In genomic region chr18:32091325-32091723, GRCh38 we compare ENCODE assay signal across 8 cellular contexts. TPM values are rescaled to one million over a fixed set of nuclear protein-coding genes. Genes with fewer than 3 reads are reported as not detected.
DNase-seq lines count a peak whose midpoint lies in the region; ATAC-seq, FAIRE-seq and TF ChIP-seq lines count a peak whose summit lies in the region.

No MANE protein-coding gene starts in this region.

- intact Hi-C loops in PC-3 (cut with micrococcal nuclease) = no loop called here
- intact Hi-C loops in endothelial cell of umbilical vein (cut with micrococcal nuclease) = loop anchor here (5.0 kb wide), 1 partner anchor 409 kb away; the partner anchor contains the start of gene B4GALT6

- peak overlapping the region; percentile 93 for H3K27ac ChIP-seq in CD8-positive, alpha-beta memory T cell (ENCODE audit: low read depth, low read length)
- peak overlapping the region; percentile 79 for H3K27ac ChIP-seq in PC-3 (ENCODE audit: low read length)
- H3K27ac ChIP-seq in endothelial cell of umbilical vein (ENCODE audit: insufficient read depth, low read depth, low read length) = peak overlapping the region; percentile 95

- H3K36me3 Mint-ChIP-seq in CD8-positive, alpha-beta memory T cell = peaks cover 0 to 32% (median 2%) of the 10 kb centered on the region in 3 donors
- peaks cover 10% of the 10 kb centered on the region for H3K36me3 Mint-ChIP-seq in osteocyte (ENCODE audit: unreplicated experiment)

- H3K9me3 Mint-ChIP-seq in CD8-positive, alpha-beta memory T cell = no peaks in the 10 kb centered on the region
- no peaks in the 10 kb centered on the region for H3K9me3 Mint-ChIP-seq in osteocyte (ENCODE audit: unreplicated experiment)

- H3K36me3 ChIP-seq in CD8-positive, alpha-beta memory T cell (ENCODE audit: insufficient read depth, low read length) = peaks cover 9% of the 10 kb centered on the region
- H3K36me3 ChIP-seq in PC-3 (ENCODE audit: low read depth, low read length) = no peaks in the 10 kb centered on the region
- H3K36me3 ChIP-seq in endothelial cell of umbilical vein (ENCODE audit: control insufficient read depth in 2 of 2, extremely low read depth in 1 of 2, insufficient read depth in 2 of 2, low read length in 2 of 2) = no peaks in the 10 kb centered on the region

- peaks cover 41 to 54% (median 52%) of the 10 kb centered on the region in 3 donors for H3K4me1 Mint-ChIP-seq in CD8-positive, alpha-beta memory T cell
- H3K4me1 Mint-ChIP-seq in osteocyte (ENCODE audit: unreplicated experiment) = peaks cover 29% of the 10 kb centered on the region

- BruUV-seq in PC-3 (replicated peaks; lab: Mats Ljungman, UMichigan) = no TSS peak
- BruUV-seq in endothelial cell of umbilical vein (replicated peaks; lab: Mats Ljungman, UMichigan) = no TSS peak

- ATAC-seq in PC-3 (no peak), HG02973 (IDR thresholded peaks at IDR 0.05; ENCODE audit: unreplicated experiment) (no peak)

- H3K9me1 ChIP-seq in endothelial cell of umbilical vein (replicated peaks; ENCODE audit: control insufficient read depth, extremely low read depth, insufficient read depth, low read length) = no peaks in the 10 kb centered on the region

- CTCF ChIA-PET in CD8-positive, alpha-beta memory T cell (lab: Charles Lee) = interaction anchor here (1.8 to 4.2 kb wide), 3 partner anchors 19 to 149 kb away, joined by 8 to 19 read pairs (median 13); partner anchors contain the start of genes RNF125 and TRAPPC8
- CTCF ChIA-PET in PC-3 (lab: Charles Lee) (interaction anchor here (0.6 kb wide), 1 partner anchor 60 kb away, joined by 3 read pairs; no protein-coding TSS in a partner anchor), endothelial cell of umbilical vein (lab: Charles Lee) (interaction anchor here (0.8 to 1.5 kb wide), 4 partner anchors 12 to 148 kb away, joined by 3 to 5 read pairs (median 4); partner anchors contain the start of gene TRAPPC8)

- DNase-seq in CD8-positive, alpha-beta memory T cell = no peak
- no peak for DNase-seq in PC-3
- no peak for DNase-seq in endothelial cell of umbilical vein (ENCODE audit: low read depth, low spot score)
- DNase-seq in osteocyte (ENCODE audit: extremely low spot score, unreplicated experiment) = no peak
- DNase-seq in NCI-H748 (lab: John Stamatoyannopoulos, UW; ENCODE audit: unreplicated experiment) = no peak
- no peak for DNase-seq in iPS-NIHi7 (ENCODE audit: extremely low spot score)
- no peak for DNase-seq in T1000 (lab: John Stamatoyannopoulos, UW)

- dilution Hi-C loops in endothelial cell of umbilical vein (cut with MboI; ENCODE audit: extremely low pct_ligation_motif_present, low sequenced_read_pairs) = no loop called here

- no peaks in the 10 kb centered on the region for H3F3A ChIP-seq in PC-3 (ENCODE audit: low read length, unreplicated experiment)

- H3K9me2 ChIP-seq in PC-3 (replicated peaks; ENCODE audit: low read length) = no peaks in the 10 kb centered on the region

- H3K9me3 ChIP-seq in CD8-positive, alpha-beta memory T cell (ENCODE audit: low read length) = no peaks in the 10 kb centered on the region
- no peaks in the 10 kb centered on the region for H3K9me3 ChIP-seq in PC-3 (ENCODE audit: low read length)
- H3K9me3 ChIP-seq in endothelial cell of umbilical vein (replicated peaks; ENCODE audit: control insufficient read depth, insufficient read depth, low read length) = no peaks in the 10 kb centered on the region

- H3K4me2 ChIP-seq in PC-3 (ENCODE audit: low read length) = peak overlapping the region; percentile 85
- H3K4me2 ChIP-seq in endothelial cell of umbilical vein (ENCODE audit: insufficient read depth, low read length) = peak overlapping the region; percentile 74

- H4K20me1 ChIP-seq in PC-3 (ENCODE audit: low read length) (peaks cover 4% of the 10 kb centered on the region), endothelial cell of umbilical vein (replicated peaks; ENCODE audit: control insufficient read depth, extremely low read depth, insufficient read depth, low read length) (peaks cover 2% of the 10 kb centered on the region)

- peaks cover 31% of the 10 kb centered on the region for H3K4me1 ChIP-seq in CD8-positive, alpha-beta memory T cell (ENCODE audit: insufficient read depth, low read length)
- H3K4me1 ChIP-seq in PC-3 (ENCODE audit: insufficient read depth, low read length) = peaks cover 3% of the 10 kb centered on the region; the same call in 1 of the 2 replicates
- peaks cover 12% of the 10 kb centered on the region for H3K4me1 ChIP-seq in endothelial cell of umbilical vein (ENCODE audit: control insufficient read depth, extremely low read depth, insufficient read depth, low read length)

- peak overlapping the region; percentile 87 to 99 (median 97) for H3K27ac Mint-ChIP-seq in CD8-positive, alpha-beta memory T cell
- H3K27ac Mint-ChIP-seq in osteocyte (ENCODE audit: unreplicated experiment) = peak overlapping the region; percentile 98

- no peaks in the 10 kb centered on the region for H3K27me3 ChIP-seq in CD8-positive, alpha-beta memory T cell (ENCODE audit: insufficient read depth, low read length, poor library complexity, severe bottlenecking)
- H3K27me3 ChIP-seq in PC-3 (ENCODE audit: low read length) (no peaks in the 10 kb centered on the region), endothelial cell of umbilical vein (ENCODE audit: control insufficient read depth in 2 of 2, insufficient read depth in 2 of 2, low read length in 2 of 2) (no peaks in the 10 kb centered on the region)

- TF ChIP-seq CTCF in PC-3 (conservative IDR thresholded peaks at IDR 0.05; ENCODE audit: low read depth, low read length) (no peak), endothelial cell of umbilical vein (IDR thresholded peaks at IDR 0.05; ENCODE audit: extremely low read depth in 1 of 2, insufficient read depth in 1 of 2, low read depth in 1 of 2, low read length in 2 of 2) (no peak), osteocyte (IDR thresholded peaks at IDR 0.05) (no peak)

- POLR2A ChIA-PET in CD8-positive, alpha-beta memory T cell (lab: Charles Lee) = interaction anchor here (1.0 to 3.9 kb wide), 5 partner anchors 19 to 149 kb away, joined by 4 to 66 read pairs (median 9); partner anchors contain the start of genes RNF125 and TRAPPC8
- POLR2A ChIA-PET in PC-3 (lab: Charles Lee; ENCODE audit: unreplicated experiment) (interaction anchor here (0.6 to 0.7 kb wide), 2 partner anchors 104 to 152 kb away, joined by 4 to 6 read pairs; no protein-coding TSS in a partner anchor), endothelial cell of umbilical vein (lab: Charles Lee) (interaction anchor here (0.5 kb wide), 1 partner anchor 16 kb away, joined by 3 read pairs; no protein-coding TSS in a partner anchor)

- H3K27me3 Mint-ChIP-seq in CD8-positive, alpha-beta memory T cell = peaks cover 0 to 2% of the 10 kb centered on the region in 2 donors
- H3K27me3 Mint-ChIP-seq in osteocyte (ENCODE audit: unreplicated experiment) = no peaks in the 10 kb centered on the region

- TF ChIP-seq POLR2A in endothelial cell of umbilical vein (IDR thresholded peaks at IDR 0.05; ENCODE audit: low read depth, low read length) = no peak

- peak overlapping the region; percentile 67 for H3K4me3 ChIP-seq in CD8-positive, alpha-beta memory T cell (ENCODE audit: low read length)
- peak overlapping the region; percentile 65 for H3K4me3 ChIP-seq in PC-3 (ENCODE audit: low read length)
- peak overlapping the region; percentile 37 to 88 (median 46) for H3K4me3 ChIP-seq in endothelial cell of umbilical vein (replicated peaks in 1 of 3; ENCODE audit: insufficient read depth in 1 of 3, low read depth in 1 of 3, low read length in 3 of 3)

- no peak for FAIRE-seq in endothelial cell of umbilical vein (lab: Jason Lieb, UNC)

- peaks cover 38% of the 10 kb centered on the region for H3K79me2 ChIP-seq in PC-3 (ENCODE audit: low read length)
- H3K79me2 ChIP-seq in endothelial cell of umbilical vein (ENCODE audit: control insufficient read depth, insufficient read depth, low read length) = peaks cover 38% of the 10 kb centered on the region

- H2AFZ ChIP-seq in PC-3 (ENCODE audit: low read length) = peak overlapping the region; percentile 82
- peak overlapping the region; percentile 90 for H2AFZ ChIP-seq in endothelial cell of umbilical vein (ENCODE audit: low read depth, low read length)

- H3K4me3 Mint-ChIP-seq in CD8-positive, alpha-beta memory T cell = peak overlapping the region; percentile 93 to 100 (median 97)
- H3K4me3 Mint-ChIP-seq in osteocyte (ENCODE audit: unreplicated experiment) = peak overlapping the region; percentile 85

- peak overlapping the region; percentile 83 for H3K9ac ChIP-seq in PC-3 (ENCODE audit: low read length)
- H3K9ac ChIP-seq in endothelial cell of umbilical vein (replicated peaks; ENCODE audit: extremely low read depth, insufficient read depth, low read length) = peak overlapping the region; percentile 95

TF ChIP-seq in endothelial cell of umbilical vein, 7 proteins besides CTCF, POLR2A, EP300 and RAD21:
- TF ChIP-seq GATA2 (IDR thresholded peaks at IDR 0.05; ENCODE audit: insufficient read depth, insufficient read length, low read depth, low read length) (no peak), EZH2 (IDR thresholded peaks at IDR 0.05; ENCODE audit: borderline replicate concordance, low read depth, low read length, severe bottlenecking) (no peak), FOS (IDR thresholded peaks at IDR 0.05; ENCODE audit: borderline replicate concordance, insufficient read depth, low read length) (no peak), POLR2AphosphoS5 (IDR thresholded peaks at IDR 0.05; ENCODE audit: insufficient read depth, low read depth, low read length) (no peak), JUN (IDR thresholded peaks at IDR 0.05; ENCODE audit: borderline replicate concordance, insufficient read depth, insufficient read length, low read depth) (no peak), MAX (IDR thresholded peaks at IDR 0.05; ENCODE audit: insufficient read depth, insufficient read length) (no peak), MYC (IDR thresholded peaks at IDR 0.05; ENCODE audit: low read depth, low read length) (no peak)

RNA-seq across cellular contexts. Expression of gene RNF138, which starts 0.3 kb away (rescaled TPM):
- total RNA-seq in CD8-positive, alpha-beta memory T cell = 10 to 100 TPM; 82.7 to 87.8 TPM
- 54.9 TPM for polyA plus RNA-seq in CD8-positive, alpha-beta memory T cell
- total RNA-seq in PC-3 (2014; rRNA removed) (4.9 and 15.3 TPM in 2 replicates), endothelial cell of umbilical vein (24.6 and 31.5 TPM in 2 replicates), osteocyte (19.1 and 19.7 TPM in 2 replicates)
- polyA plus RNA-seq in endothelial cell of umbilical vein = 13.8 and 14.7 TPM in 2 replicates
- polyA plus RNA-seq in endothelial cell of umbilical vein (2011; cell fraction: cytosol; rRNA removed) = 18.8 and 24.8 TPM in 2 replicates
- 18.5 and 20.5 TPM in 2 replicates for polyA plus RNA-seq in endothelial cell of umbilical vein (2011; cell fraction: nucleus; rRNA removed)
- polyA plus RNA-seq in endothelial cell of umbilical vein (2012) = 15.3 and 19.4 TPM in 2 replicates
- 37.9 and 46.9 TPM in 2 replicates for polyA minus RNA-seq in endothelial cell of umbilical vein
- 98.8 TPM for polyA minus RNA-seq in endothelial cell of umbilical vein (2011; cell fraction: cytosol; rRNA and poly(A)+ RNA removed)
- polyA minus RNA-seq in endothelial cell of umbilical vein (2011; cell fraction: nucleus; rRNA and poly(A)+ RNA removed) = 16.3 and 23.9 TPM in 2 replicates
